Comparison of ENCODE assay signal across 14 cellular contexts in genomic region chr4:69092190-69092589, GRCh38. TPM values are rescaled to one million over a fixed set of nuclear protein-coding genes. Genes with fewer than 3 reads are reported as not detected.
A peak's percentile ranks its signal among the peaks of the same experiment; 100 is the strongest.
DNase-seq lines count a peak whose midpoint lies in the region; ATAC-seq and TF ChIP-seq lines count a peak whose summit lies in the region.
"Had no signal": no experiment of that assay in that cellular context is flagged by ENCODE, and none has a peak within 500 bp of the region (broad histone marks: within the 10 kb centered on the region; RNA-seq: fewer than 3 reads in every experiment).

No MANE protein-coding gene starts in this region.

- peak overlapping the region; percentile 24; the same call in 1 of the 2 replicates for H3K9ac ChIP-seq in PC-3 (ENCODE audit: low read length)

- H2AFZ ChIP-seq in PC-3 (ENCODE audit: low read length): no peak overlapping the region

- no peaks in the 10 kb centered on the region for H3K36me3 ChIP-seq in A673 (ENCODE audit: insufficient read depth, low read length, poor library complexity, severe bottlenecking)
- H3K36me3 ChIP-seq in PC-3 (ENCODE audit: low read depth, low read length): no peaks in the 10 kb centered on the region
- H3K36me3 ChIP-seq: right lobe of liver, tibial artery had no signal

- no peaks in the 10 kb centered on the region for H3K79me2 ChIP-seq in PC-3 (ENCODE audit: low read length)

- peaks cover 9% of the 10 kb centered on the region for H3F3A ChIP-seq in PC-3 (ENCODE audit: low read length, unreplicated experiment)

- H3K4me1 ChIP-seq in A673 (ENCODE audit: insufficient read depth, low read length, poor library complexity, severe bottlenecking) (no peaks in the 10 kb centered on the region), PC-3 (ENCODE audit: insufficient read depth, low read length) (peaks cover 41% of the 10 kb centered on the region)
- H3K4me1 ChIP-seq: tibial artery had no signal

- no TSS peak for BruUV-seq in A673 (replicated peaks; lab: Mats Ljungman, UMichigan)
- no TSS peak for BruUV-seq in PC-3 (replicated peaks; lab: Mats Ljungman, UMichigan)

- CTCF ChIA-PET in A673 (lab: Charles Lee): no interaction called here
- CTCF ChIA-PET in PC-3 (lab: Charles Lee): no interaction called here

- no peak for TF ChIP-seq CTCF in A673 (conservative IDR thresholded peaks at IDR 0.05; ENCODE audit: low read depth, low read length)
- no peak for TF ChIP-seq CTCF in PC-3 (conservative IDR thresholded peaks at IDR 0.05; ENCODE audit: low read depth, low read length)
- TF ChIP-seq CTCF in fibroblast of the aortic adventitia (IDR thresholded peaks at IDR 0.05; ENCODE audit: insufficient read depth, low read length): no peak
- TF ChIP-seq CTCF in GM10266 (IDR thresholded peaks at IDR 0.05; ENCODE audit: control insufficient read depth, insufficient read depth, low read depth, missing control alignments): no peak

- peak overlapping the region; percentile 19; the same call in 1 of the 2 replicates for H3K4me2 ChIP-seq in PC-3 (ENCODE audit: low read length)

- intact Hi-C loops in A673 (cut with micrococcal nuclease; ENCODE audit: unreplicated experiment): no loop called here
- intact Hi-C loops in PC-3 (cut with micrococcal nuclease): loop anchor here (10.0 kb wide), 2 partner anchors 137 to 747 kb away; partner anchors contain the start of gene UGT2A3

- POLR2A ChIA-PET in A673 (lab: Charles Lee; ENCODE audit: low non-redundant PET) (no interaction called here), PC-3 (lab: Charles Lee; ENCODE audit: unreplicated experiment) (interaction anchor here (0.5 to 0.6 kb wide), 2 partner anchors 43 to 517 kb away, joined by 3 to 7 read pairs; no protein-coding TSS in a partner anchor)

- DNase-seq in A673 (ENCODE audit: low spot score): peak; percentile 47
- DNase-seq in PC-3: peak; percentile 87
- peak; percentile 60 for DNase-seq in fibroblast of the aortic adventitia (ENCODE audit: low read depth)
- no peak for DNase-seq in GM10266 (ENCODE audit: extremely low spot score)
- DNase-seq: amygdala; naive thymus-derived CD4-positive, alpha-beta T cell; NCI-H1694 treated with DMSO at 0.1 percent for 48 hours; right lobe of liver; RPMI8226; tibial artery had no signal

- H3K27me3 ChIP-seq in A673 (replicated peaks; ENCODE audit: insufficient read depth, low read depth, low read length, poor library complexity): no peaks in the 10 kb centered on the region
- no peaks in the 10 kb centered on the region for H3K27me3 ChIP-seq in PC-3 (ENCODE audit: low read length)
- H3K27me3 ChIP-seq: right lobe of liver, tibial artery had no signal

- H3K9me2 ChIP-seq in PC-3 (replicated peaks; ENCODE audit: low read length): 0 out of 2 replicates have a peak, but pooled peaks cover 4% of the 10 kb centered on the region

- H3K9me3 ChIP-seq in A673 (ENCODE audit: low read depth, low read length, poor library complexity, severe bottlenecking) (no peaks in the 10 kb centered on the region), PC-3 (ENCODE audit: low read length) (no peaks in the 10 kb centered on the region)
- H3K9me3 ChIP-seq: right lobe of liver, tibial artery had no signal

- H4K20me1 ChIP-seq in PC-3 (ENCODE audit: low read length): no peaks in the 10 kb centered on the region

- ATAC-seq in HG02981 (IDR thresholded peaks at IDR 0.05; ENCODE audit: unreplicated experiment) (peak; percentile 50), PC-3 (peak; percentile 82), GM19351 (IDR thresholded peaks at IDR 0.05; ENCODE audit: unreplicated experiment) (no peak), esophagus mucosa (no peak), HG03342 (IDR thresholded peaks at IDR 0.05; ENCODE audit: unreplicated experiment) (no peak)
- ATAC-seq: naive thymus-derived CD4-positive, alpha-beta T cell; right lobe of liver had no signal

- H3K27ac ChIP-seq in A673 (ENCODE audit: low read depth, low read length, poor library complexity, severe bottlenecking) (no peak overlapping the region), PC-3 (ENCODE audit: low read length) (peak overlapping the region; percentile 79)
- H3K27ac ChIP-seq: right lobe of liver, tibial artery had no signal

- H3K4me3 ChIP-seq in A673 (ENCODE audit: low read depth, low read length, poor library complexity, severe bottlenecking): no peak overlapping the region
- no peak overlapping the region for H3K4me3 ChIP-seq in PC-3 (ENCODE audit: low read length)
- no peak overlapping the region for H3K4me3 ChIP-seq in fibroblast of the aortic adventitia (ENCODE audit: low read depth, low read length)
- H3K4me3 ChIP-seq: right lobe of liver, tibial artery had no signal

RNA-seq across cellular contexts. Expression of gene UGT2B7, which starts 4.1 kb away (rescaled TPM):
- total RNA-seq in A673 (2021) (not detected in 2 replicates), PC-3 (2014; rRNA removed) (not detected in 2 replicates), fibroblast of the aortic adventitia (ENCODE audit: low replicate concordance) (not detected in 2 replicates), esophagus mucosa (not detected)
- total RNA-seq: naive thymus-derived CD4-positive, alpha-beta T cell had no signal

Comparison
In these comparisons a context has a peak if more than half of its experiments do, and no peak if none do; other contexts are left out.
1. ATAC-seq: peak in HG02981 (single experiment) and PC-3 (single experiment); none in GM19351 (single experiment), esophagus mucosa (single experiment) and HG03342 (single experiment).